ENCODE assay signal across 8 cellular contexts in genomic region chr1:33430751-33431593, GRCh38. TPM values are rescaled to one million over a fixed set of nuclear protein-coding genes. Genes with fewer than 3 reads are reported as not detected.
DNase-seq lines count a peak whose midpoint lies in the region; ATAC-seq and TF ChIP-seq lines count a peak whose summit lies in the region.

Gene PHC2, minus strand, starts transcription at chr1:33431095. Its CDS starts 55,556 bp downstream, at chr1:33375539.

- no peaks in the 10 kb centered on the region for H3F3A ChIP-seq in SU-DHL-6 (ENCODE audit: insufficient read depth)

- H3K27ac Mint-ChIP-seq in activated naive CD8-positive, alpha-beta T cell treated with anti-CD3 and anti-CD28 coated beads for 36 hours, result no peak within 1 kb of the TSS
- no peak within 1 kb of the TSS for H3K27ac Mint-ChIP-seq in glutamatergic neuron (ENCODE audit: unreplicated experiment)

- H3K9ac ChIP-seq in SU-DHL-6 (ENCODE audit: low read length), result peak within 1 kb of the TSS; percentile 20; the same call in 1 of the 2 replicates

- no peaks in the 10 kb centered on the region for H3K36me3 Mint-ChIP-seq in activated naive CD8-positive, alpha-beta T cell treated with anti-CD3 and anti-CD28 coated beads for 36 hours
- no peaks in the 10 kb centered on the region for H3K36me3 Mint-ChIP-seq in glutamatergic neuron (ENCODE audit: unreplicated experiment)

- H3K4me3 ChIP-seq in SU-DHL-6 (ENCODE audit: insufficient read depth, low read length, poor library complexity, severe bottlenecking), result peak within 1 kb of the TSS; percentile 35

- no peaks in the 10 kb centered on the region for H3K9me2 ChIP-seq in SU-DHL-6 (replicated peaks; ENCODE audit: insufficient read depth, low read length)

- TF ChIP-seq CTCF in SU-DHL-6 (IDR thresholded peaks at IDR 0.05; ENCODE audit: insufficient read depth, low read length, poor library complexity, severe bottlenecking), result no peak
- peak; percentile 7 for TF ChIP-seq CTCF in glutamatergic neuron (IDR thresholded peaks at IDR 0.05; ENCODE audit: partially characterized antibody, unreplicated experiment)

- peak; percentile 97 for DNase-seq in GM03348 (ENCODE audit: low spot score)
- DNase-seq in NCI-H1105 (lab: John Stamatoyannopoulos, UW), result peak; percentile 96
- DNase-seq in activated naive CD8-positive, alpha-beta T cell treated with anti-CD3 and anti-CD28 coated beads for 36 hours, result peak; percentile 95
- peak; percentile 97 for DNase-seq in glutamatergic neuron
- DNase-seq in occipital lobe (lab: John Stamatoyannopoulos, UW), result peak; percentile 97
- peak; percentile 99 for DNase-seq in superior temporal gyrus (ENCODE audit: extremely low spot score)

- H3K9me3 Mint-ChIP-seq in activated naive CD8-positive, alpha-beta T cell treated with anti-CD3 and anti-CD28 coated beads for 36 hours, result no peaks in the 10 kb centered on the region
- H3K9me3 Mint-ChIP-seq in glutamatergic neuron (ENCODE audit: unreplicated experiment), result peaks cover 3% of the 10 kb centered on the region

- no peaks in the 10 kb centered on the region for H3K9me3 ChIP-seq in SU-DHL-6 (ENCODE audit: insufficient read depth, low read length)

- peak; percentile 87 for ATAC-seq in HG02588 (IDR thresholded peaks at IDR 0.05; ENCODE audit: unreplicated experiment)

- H3K27me3 Mint-ChIP-seq in activated naive CD8-positive, alpha-beta T cell treated with anti-CD3 and anti-CD28 coated beads for 36 hours, result no peaks in the 10 kb centered on the region
- H3K27me3 Mint-ChIP-seq in glutamatergic neuron (ENCODE audit: unreplicated experiment), result peaks cover 2% of the 10 kb centered on the region

- no peaks in the 10 kb centered on the region for H3K36me3 ChIP-seq in SU-DHL-6 (ENCODE audit: low read length)

- H2AFZ ChIP-seq in SU-DHL-6 (ENCODE audit: low read depth, low read length, severe bottlenecking), result peak within 1 kb of the TSS; percentile 22

- H3K4me3 Mint-ChIP-seq in activated naive CD8-positive, alpha-beta T cell treated with anti-CD3 and anti-CD28 coated beads for 36 hours, result peak within 1 kb of the TSS; percentile 54
- peak within 1 kb of the TSS; percentile 79 for H3K4me3 Mint-ChIP-seq in glutamatergic neuron (ENCODE audit: unreplicated experiment)

- no peaks in the 10 kb centered on the region for H3K27me3 ChIP-seq in SU-DHL-6 (ENCODE audit: low read length)

- peaks cover 8% of the 10 kb centered on the region for H3K4me1 Mint-ChIP-seq in activated naive CD8-positive, alpha-beta T cell treated with anti-CD3 and anti-CD28 coated beads for 36 hours
- H3K4me1 Mint-ChIP-seq in glutamatergic neuron (ENCODE audit: low read depth, unreplicated experiment), result peaks cover 20% of the 10 kb centered on the region

- H3K27ac ChIP-seq in SU-DHL-6 (ENCODE audit: low read depth, low read length), result no peak within 1 kb of the TSS

- no peaks in the 10 kb centered on the region for H4K20me1 ChIP-seq in SU-DHL-6 (ENCODE audit: low read depth, low read length)

- no peaks in the 10 kb centered on the region for H3K79me2 ChIP-seq in SU-DHL-6 (ENCODE audit: insufficient read depth, low read length)

- H3K4me2 ChIP-seq in SU-DHL-6 (ENCODE audit: low read depth, low read length, poor library complexity, severe bottlenecking), result peak within 1 kb of the TSS; percentile 49

RNA-seq across cellular contexts. Expression of gene PHC2, which starts in this region (rescaled TPM):
- 10 to 100 TPM; 26.9 to 28.7 TPM for total RNA-seq in activated naive CD8-positive, alpha-beta T cell treated with anti-CD3 and anti-CD28 coated beads for 36 hours
- total RNA-seq in glutamatergic neuron (ENCODE audit: unreplicated experiment) (287 TPM), occipital lobe (54.1 TPM)
